ENCODE assay signal across 1 cellular context in the genomic region with DNA sequence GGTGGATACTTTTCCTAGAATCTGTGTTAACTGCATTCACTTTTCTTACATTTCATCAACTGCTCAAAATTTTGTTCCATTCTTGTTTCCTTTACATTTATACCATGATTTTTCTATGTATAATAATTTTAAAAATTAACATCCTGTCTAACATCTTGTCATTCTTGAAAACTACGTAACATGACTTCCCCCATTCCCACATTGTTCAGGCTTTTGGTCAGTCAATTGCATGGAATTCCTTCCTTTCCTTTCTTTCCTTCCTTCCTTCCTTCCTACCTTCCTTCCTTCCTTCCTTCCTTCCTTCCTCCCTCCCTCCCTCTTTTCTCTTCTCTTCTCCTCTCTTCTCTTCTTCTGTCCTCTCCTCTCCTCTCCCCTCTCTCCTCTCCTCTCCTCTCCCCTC.
TF ChIP-seq lines count a peak whose summit lies in the region.

No MANE protein-coding gene starts in this region.

TF ChIP-seq in WTC11, 78 proteins besides CTCF, POLR2A, EP300 and RAD21 (continued from another document):
- TF ChIP-seq, protein P1, sequence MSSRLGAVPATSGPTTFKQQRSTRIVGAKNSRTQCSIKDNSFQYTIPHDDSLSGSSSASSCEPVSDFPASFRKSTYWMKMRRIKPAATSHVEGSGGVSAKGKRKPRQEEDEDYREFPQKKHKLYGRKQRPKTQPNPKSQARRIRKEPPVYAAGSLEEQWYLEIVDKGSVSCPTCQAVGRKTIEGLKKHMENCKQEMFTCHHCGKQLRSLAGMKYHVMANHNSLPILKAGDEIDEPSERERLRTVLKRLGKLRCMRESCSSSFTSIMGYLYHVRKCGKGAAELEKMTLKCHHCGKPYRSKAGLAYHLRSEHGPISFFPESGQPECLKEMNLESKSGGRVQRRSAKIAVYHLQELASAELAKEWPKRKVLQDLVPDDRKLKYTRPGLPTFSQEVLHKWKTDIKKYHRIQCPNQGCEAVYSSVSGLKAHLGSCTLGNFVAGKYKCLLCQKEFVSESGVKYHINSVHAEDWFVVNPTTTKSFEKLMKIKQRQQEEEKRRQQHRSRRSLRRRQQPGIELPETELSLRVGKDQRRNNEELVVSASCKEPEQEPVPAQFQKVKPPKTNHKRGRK (CRISPR knock-in tag; IDR thresholded peaks at IDR 0.05; ENCODE audit: borderline replicate concordance), result 0 out of 2 replicates have a peak, but pooled peaks have one; percentile 29
- TF ChIP-seq SMAD4 (CRISPR knock-in tag; IDR thresholded peaks at IDR 0.05) (no peak), MYBL2 (CRISPR knock-in tag; IDR thresholded peaks at IDR 0.05) (no peak)
